ENCODE assay signal across 17 cellular contexts in the genomic region with DNA sequence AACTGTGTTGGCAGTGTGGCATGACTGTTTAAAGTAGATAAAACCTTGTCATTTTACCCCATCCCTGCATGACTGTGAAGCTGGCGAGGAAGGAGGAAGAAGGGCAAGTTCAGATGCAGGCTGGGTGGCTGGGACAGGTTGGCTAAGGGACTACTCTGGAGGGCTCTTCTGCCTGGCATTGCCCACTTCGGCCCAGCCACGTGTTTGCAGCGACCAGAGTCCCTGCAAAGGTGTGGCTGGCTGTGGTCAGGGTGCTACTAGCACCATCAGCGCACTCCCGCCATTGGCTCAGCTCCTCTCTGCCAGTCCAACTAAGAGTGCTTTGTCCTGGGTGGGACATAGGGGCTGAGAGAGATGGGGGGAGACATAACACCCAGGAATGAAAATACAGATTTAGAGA.
"Had no signal": no experiment of that assay in that cellular context is flagged by ENCODE, and none has a peak within 500 bp of the region (broad histone marks: within the 10 kb centered on the region; RNA-seq: fewer than 3 reads in every experiment).

No MANE protein-coding gene starts in this region.

- H3K9me3 ChIP-seq: esophagus muscularis mucosa, gastrocnemius medialis, heart right ventricle, left ventricle myocardium inferior, lower lobe of right lung, psoas muscle, right lobe of liver, testis, tibial nerve had no signal

- ATAC-seq: effector memory CD8-positive, alpha-beta T cell; gastrocnemius medialis; lower lobe of right lung; psoas muscle; stimulated activated memory B cell treated with anti-CD40 and anti-IgM and Interleukin-4, amounts not matched to agents 10 μg/mL and 1 μg/mL and 100 μg/mL, for 72 hours had no signal

- H3K36me3 ChIP-seq: gastrocnemius medialis had no signal

- H3K4me3 ChIP-seq: esophagus muscularis mucosa, gastrocnemius medialis, heart right ventricle, left ventricle myocardium inferior, lower lobe of right lung, psoas muscle, right lobe of liver, testis, tibial nerve had no signal

- H3K27me3 ChIP-seq: esophagus muscularis mucosa, gastrocnemius medialis, heart right ventricle, right lobe of liver, testis, tibial nerve had no signal

- H3K4me1 ChIP-seq: gastrocnemius medialis, lower lobe of right lung, psoas muscle had no signal

- DNase-seq: effector memory CD8-positive, alpha-beta T cell; gastrocnemius medialis; heart right ventricle; left ventricle myocardium inferior; lower lobe of right lung; mesendoderm; naive B cell; psoas muscle; retina; right lobe of liver; stimulated activated CD4-positive, alpha-beta T cell treated with anti-CD3 and anti-CD28 coated beads, Interleukin-4, amount 100 ng/mL, for 1 hour; stimulated activated CD8-positive, alpha-beta memory T cell treated with anti-CD3 and anti-CD28 coated beads, Interleukin-4, amount 100 ng/mL, for 48 hours; testis had no signal

- H3K27ac ChIP-seq: epithelial cell of prostate, esophagus muscularis mucosa, gastrocnemius medialis, heart right ventricle, left ventricle myocardium inferior, lower lobe of right lung, psoas muscle, testis, tibial nerve had no signal
